Comparison of ENCODE assay signal across 1 cellular context in genomic region chr15:35271371-35272043, GRCh38.
TF ChIP-seq lines count a peak whose summit lies in the region.

No MANE protein-coding gene starts in this region.

TF ChIP-seq in K562, 482 proteins besides CTCF, POLR2A, EP300 and RAD21 (continued from another document):
- TF ChIP-seq MGA (IDR thresholded peaks at IDR 0.05) = no peak
- TF ChIP-seq NKRF (IDR thresholded peaks at IDR 0.05; ENCODE audit: borderline replicate concordance) = no peak
